ENCODE assay signal across 1 cellular context in the genomic region with DNA sequence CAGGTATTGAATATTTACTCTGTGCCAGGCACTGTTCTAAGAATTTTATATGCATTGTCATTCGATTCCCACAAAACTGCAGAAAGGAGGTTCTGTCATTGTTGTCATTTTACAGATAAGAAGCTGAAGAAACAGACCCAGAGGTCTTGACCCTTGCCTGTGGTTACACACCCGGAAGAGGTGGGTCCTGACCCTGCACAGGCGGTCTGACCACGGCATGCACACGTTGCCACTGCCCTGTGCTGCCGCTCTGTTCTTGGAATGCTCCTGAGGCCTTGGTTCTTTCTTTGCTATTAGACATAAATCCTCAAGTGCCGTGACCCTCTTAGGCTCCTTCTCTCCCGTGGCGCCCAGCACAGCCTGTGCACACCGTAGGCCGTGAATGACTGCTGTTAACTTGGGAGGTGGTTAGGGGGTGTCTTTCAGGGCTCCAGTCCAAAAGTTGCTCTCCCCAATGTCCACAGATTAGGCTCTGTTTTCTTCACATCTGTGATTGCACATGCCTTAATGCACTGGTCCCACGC.
A peak's percentile ranks its signal among the peaks of the same experiment; 100 is the strongest.
TF ChIP-seq lines count a peak whose summit lies in the region.

No MANE protein-coding gene starts in this region.

TF ChIP-seq in GM12878, 131 proteins besides CTCF, POLR2A, EP300 and RAD21:
- TF ChIP-seq BHLHE40 (IDR thresholded peaks at IDR 0.05; ENCODE audit: borderline replicate concordance in 1 of 2, low read depth in 2 of 2, low read length in 1 of 2) (peak in 1 of 2 experiments; percentile 25; a peak in 1 of 4 replicates), NR2F1 (conservative IDR thresholded peaks at IDR 0.05) (peak; percentile 87), SIN3A (IDR thresholded peaks at IDR 0.05; ENCODE audit: low read depth, low read length) (no peak), RUNX3 (IDR thresholded peaks at IDR 0.05; ENCODE audit: low read length) (peak; percentile 84), HCFC1 (IDR thresholded peaks at IDR 0.05; ENCODE audit: low read length) (no peak), CBFB (IDR thresholded peaks at IDR 0.05; ENCODE audit: low read depth) (peak; percentile 55; the same call in 1 of the 2 replicates), SP1 (IDR thresholded peaks at IDR 0.05; ENCODE audit: low read depth, low read length) (peak; percentile 39)
- TF ChIP-seq, protein P1, sequence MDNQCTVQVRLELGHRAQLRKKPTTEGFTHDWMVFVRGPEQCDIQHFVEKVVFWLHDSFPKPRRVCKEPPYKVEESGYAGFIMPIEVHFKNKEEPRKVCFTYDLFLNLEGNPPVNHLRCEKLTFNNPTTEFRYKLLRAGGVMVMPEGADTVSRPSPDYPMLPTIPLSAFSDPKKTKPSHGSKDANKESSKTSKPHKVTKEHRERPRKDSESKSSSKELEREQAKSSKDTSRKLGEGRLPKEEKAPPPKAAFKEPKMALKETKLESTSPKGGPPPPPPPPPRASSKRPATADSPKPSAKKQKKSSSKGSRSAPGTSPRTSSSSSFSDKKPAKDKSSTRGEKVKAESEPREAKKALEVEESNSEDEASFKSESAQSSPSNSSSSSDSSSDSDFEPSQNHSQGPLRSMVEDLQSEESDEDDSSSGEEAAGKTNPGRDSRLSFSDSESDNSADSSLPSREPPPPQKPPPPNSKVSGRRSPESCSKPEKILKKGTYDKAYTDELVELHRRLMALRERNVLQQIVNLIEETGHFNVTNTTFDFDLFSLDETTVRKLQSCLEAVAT (IDR thresholded peaks at IDR 0.05): no peak
- TF ChIP-seq, protein P2, sequence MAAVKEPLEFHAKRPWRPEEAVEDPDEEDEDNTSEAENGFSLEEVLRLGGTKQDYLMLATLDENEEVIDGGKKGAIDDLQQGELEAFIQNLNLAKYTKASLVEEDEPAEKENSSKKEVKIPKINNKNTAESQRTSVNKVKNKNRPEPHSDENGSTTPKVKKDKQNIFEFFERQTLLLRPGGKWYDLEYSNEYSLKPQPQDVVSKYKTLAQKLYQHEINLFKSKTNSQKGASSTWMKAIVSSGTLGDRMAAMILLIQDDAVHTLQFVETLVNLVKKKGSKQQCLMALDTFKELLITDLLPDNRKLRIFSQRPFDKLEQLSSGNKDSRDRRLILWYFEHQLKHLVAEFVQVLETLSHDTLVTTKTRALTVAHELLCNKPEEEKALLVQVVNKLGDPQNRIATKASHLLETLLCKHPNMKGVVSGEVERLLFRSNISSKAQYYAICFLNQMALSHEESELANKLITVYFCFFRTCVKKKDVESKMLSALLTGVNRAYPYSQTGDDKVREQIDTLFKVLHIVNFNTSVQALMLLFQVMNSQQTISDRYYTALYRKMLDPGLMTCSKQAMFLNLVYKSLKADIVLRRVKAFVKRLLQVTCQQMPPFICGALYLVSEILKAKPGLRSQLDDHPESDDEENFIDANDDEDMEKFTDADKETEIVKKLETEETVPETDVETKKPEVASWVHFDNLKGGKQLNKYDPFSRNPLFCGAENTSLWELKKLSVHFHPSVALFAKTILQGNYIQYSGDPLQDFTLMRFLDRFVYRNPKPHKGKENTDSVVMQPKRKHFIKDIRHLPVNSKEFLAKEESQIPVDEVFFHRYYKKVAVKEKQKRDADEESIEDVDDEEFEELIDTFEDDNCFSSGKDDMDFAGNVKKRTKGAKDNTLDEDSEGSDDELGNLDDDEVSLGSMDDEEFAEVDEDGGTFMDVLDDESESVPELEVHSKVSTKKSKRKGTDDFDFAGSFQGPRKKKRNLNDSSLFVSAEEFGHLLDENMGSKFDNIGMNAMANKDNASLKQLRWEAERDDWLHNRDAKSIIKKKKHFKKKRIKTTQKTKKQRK (IDR thresholded peaks at IDR 0.05; ENCODE audit: low read depth, low read length): no peak
